1 cellular context compared by ENCODE assay signal in the genomic region with DNA sequence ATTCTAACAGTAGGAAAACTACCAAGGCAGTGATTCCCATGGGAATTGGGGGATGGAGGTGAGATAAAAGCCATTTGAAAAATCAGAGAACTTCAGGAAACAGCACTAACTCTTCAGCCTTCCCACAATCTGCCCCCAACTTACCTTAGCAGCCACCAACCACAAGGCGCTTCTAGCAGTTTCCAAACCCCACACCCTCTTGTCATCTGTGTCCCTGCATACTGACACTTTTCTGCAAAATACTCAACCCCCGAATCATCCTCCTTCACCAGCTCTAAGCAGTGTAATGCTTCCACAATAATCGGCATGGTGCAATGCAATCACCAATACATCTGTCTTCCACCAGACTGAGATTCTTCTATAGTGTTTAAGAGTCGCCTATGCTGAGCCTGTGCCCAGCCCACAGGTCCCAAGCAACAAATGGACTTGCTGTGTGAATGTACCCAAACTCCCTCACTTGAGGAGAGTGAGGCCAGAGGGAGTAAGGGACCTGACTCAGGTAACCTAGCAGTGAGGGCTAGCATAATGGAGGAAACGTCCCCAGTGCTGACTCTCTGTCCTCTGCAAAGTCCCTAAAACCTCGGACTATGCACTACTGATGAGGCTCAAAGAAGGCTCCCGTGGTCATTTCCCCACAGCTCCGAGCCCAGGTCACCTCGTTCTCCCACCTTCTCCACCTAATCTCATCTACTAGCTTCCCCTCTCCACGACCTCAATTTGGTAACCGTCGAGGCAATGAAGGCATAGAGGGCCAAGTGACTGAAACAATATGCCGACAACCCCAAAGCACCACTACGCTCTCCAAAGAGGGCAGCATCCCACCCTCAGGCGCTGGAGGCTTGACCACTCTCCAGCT.
TF ChIP-seq lines count a peak whose summit lies in the region.

No MANE protein-coding gene starts in this region.

TF ChIP-seq in endothelial cell of umbilical vein, 7 proteins besides CTCF, POLR2A, EP300 and RAD21 (continued from another document):
- no peak for TF ChIP-seq JUN (IDR thresholded peaks at IDR 0.05; ENCODE audit: borderline replicate concordance, insufficient read depth, insufficient read length, low read depth)
- no peak for TF ChIP-seq POLR2AphosphoS5 (IDR thresholded peaks at IDR 0.05; ENCODE audit: insufficient read depth, low read depth, low read length)
- TF ChIP-seq MYC (IDR thresholded peaks at IDR 0.05; ENCODE audit: low read depth, low read length), result no peak
- no peak for TF ChIP-seq GATA2 (IDR thresholded peaks at IDR 0.05; ENCODE audit: insufficient read depth, insufficient read length, low read depth, low read length)
